ENCODE assay signal across 22 cellular contexts in the genomic region with DNA sequence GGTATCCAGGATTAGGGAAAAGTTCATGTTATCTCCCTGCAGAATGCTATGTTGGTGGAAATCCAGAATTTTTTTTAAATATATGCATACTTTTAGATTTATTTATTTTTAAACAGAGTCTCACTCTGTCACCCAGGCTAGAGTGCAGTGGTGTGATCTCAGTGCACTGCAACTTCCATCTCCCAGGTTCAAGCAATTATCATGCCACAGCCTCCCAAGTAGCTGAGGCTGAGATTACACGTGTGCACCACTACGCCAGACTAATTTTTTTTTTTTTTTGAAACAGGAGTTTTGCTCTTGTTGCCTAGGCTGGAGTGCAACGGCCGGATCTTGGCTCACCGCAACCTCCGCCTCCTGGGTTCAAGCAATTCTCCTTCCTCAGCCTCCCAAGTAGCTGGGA.
"Had no signal": no experiment of that assay in that cellular context is flagged by ENCODE, and none has a peak within 500 bp of the region (broad histone marks: within the 10 kb centered on the region; RNA-seq: fewer than 3 reads in every experiment).

No MANE protein-coding gene starts in this region.

- H3K4me3 ChIP-seq: left ventricle myocardium inferior had no signal

- H3K9me3 ChIP-seq: left ventricle myocardium inferior, spleen, upper lobe of right lung had no signal

- ATAC-seq: activated naive CD8-positive, alpha-beta T cell treated with anti-CD3 and anti-CD28 coated beads, Interleukin-2, amount 50 U/mL, for 24 hours; naive thymus-derived CD8-positive, alpha-beta T cell; upper lobe of right lung had no signal

- H3K36me3 ChIP-seq: brain microvascular endothelial cell, left ventricle myocardium inferior, spleen, upper lobe of right lung had no signal

- DNase-seq: activated CD4-positive, alpha-beta memory T cell treated with anti-CD3 and anti-CD28 coated beads for 36 hours; activated CD4-positive, alpha-beta T cell treated with anti-CD3 and anti-CD28 coated beads for 48 hours; activated CD4-positive, CD25-positive, alpha-beta regulatory T cell; activated naive CD4-positive, alpha-beta T cell treated with anti-CD3 and anti-CD28 coated beads, Interleukin-2, amount 10 ng/mL, durations not matched to agents 7 days and 5 days; activated naive CD8-positive, alpha-beta T cell treated with anti-CD3 and anti-CD28 coated beads, Interleukin-2, amount 50 U/mL, for 24 hours; activated T-cell treated with anti-CD3 and anti-CD28 coated beads, Interleukin-2, amount 50 U/mL, for 48 hours; anterior cingulate cortex; brain microvascular endothelial cell; caudate nucleus; dermis blood vessel endothelial cell; effector CD8-positive, alpha-beta T cell; foreskin melanocyte; glutamatergic neuron; hippocampal formation; kidney glomerular epithelial cell; left ventricle myocardium inferior; naive thymus-derived CD8-positive, alpha-beta T cell; retina; spleen; stimulated activated CD4-positive, alpha-beta T cell treated with anti-CD3 and anti-CD28 coated beads, Interleukin-4, amount 100 ng/mL, for 1 hour; stimulated activated naive CD4-positive, alpha-beta T cell treated with Interleukin-2 at 50 U/mL for 16 hours; upper lobe of right lung had no signal

- H3K27ac ChIP-seq: brain microvascular endothelial cell, left ventricle myocardium inferior, upper lobe of right lung had no signal

- H3K27me3 ChIP-seq: brain microvascular endothelial cell, spleen, upper lobe of right lung had no signal
